ENCODE assay signal across 12 cellular contexts in the genomic region with DNA sequence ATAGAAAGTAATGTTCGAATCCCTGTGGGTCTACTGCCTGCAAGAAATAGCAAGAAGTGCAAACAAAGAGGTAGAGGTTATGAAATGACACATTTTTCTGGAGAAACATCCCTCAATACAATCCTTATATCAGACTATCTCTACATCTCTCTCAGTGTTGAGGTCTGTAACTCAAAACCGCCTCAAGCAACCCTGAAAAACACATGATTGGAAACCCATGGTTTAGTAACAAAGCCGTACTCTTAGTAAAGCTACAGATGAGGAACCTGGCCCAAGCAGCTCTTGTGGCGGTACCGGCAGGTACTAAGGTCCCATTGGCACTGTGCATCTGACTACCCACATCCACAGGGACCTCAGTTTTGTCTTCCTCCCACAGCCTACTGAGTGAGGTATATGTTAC. TPM values are rescaled to one million over a fixed set of nuclear protein-coding genes. Genes with fewer than 3 reads are reported as not detected.
A peak's percentile ranks its signal among the peaks of the same experiment; 100 is the strongest.
DNase-seq lines count a peak whose midpoint lies in the region; ATAC-seq, FAIRE-seq and TF ChIP-seq lines count a peak whose summit lies in the region.
"Had no signal": no experiment of that assay in that cellular context is flagged by ENCODE, and none has a peak within 500 bp of the region (broad histone marks: within the 10 kb centered on the region; RNA-seq: fewer than 3 reads in every experiment).

No MANE protein-coding gene starts in this region.

- no peak overlapping the region for H3K27ac ChIP-seq in gastrocnemius medialis
- H3K27ac ChIP-seq: cardiac muscle cell, PC-9 had no signal

- H3K9me3 ChIP-seq in gastrocnemius medialis: no peaks in the 10 kb centered on the region

- H3K4me3 Mint-ChIP-seq in activated T-cell treated with anti-CD3 and anti-CD28 coated beads, Interleukin-2, amount 50 U/mL, for 4 hours: peak overlapping the region; percentile 63
- H3K4me3 Mint-ChIP-seq in IgD-negative memory B cell: peak overlapping the region in 3 of 4 donors; percentile 60 to 91 (median 86)
- no peak overlapping the region for H3K4me3 Mint-ChIP-seq in activated naive CD8-positive, alpha-beta T cell treated with anti-CD3 and anti-CD28 coated beads for 36 hours
- H3K4me3 Mint-ChIP-seq in stimulated activated effector memory CD8-positive, alpha-beta T cell treated with anti-CD3 and anti-CD28 coated beads, Interleukin-12 subunit alpha, Interleukin-12 subunit beta, amount 100 ng/mL, for 72 hours: peak overlapping the region; percentile 65

- H3K9me3 Mint-ChIP-seq in activated T-cell treated with anti-CD3 and anti-CD28 coated beads, Interleukin-2, amount 50 U/mL, for 4 hours: peaks cover 4% of the 10 kb centered on the region
- peaks cover 0 to 4% (median 4%) of the 10 kb centered on the region in 3 donors for H3K9me3 Mint-ChIP-seq in IgD-negative memory B cell
- peaks cover 10% of the 10 kb centered on the region for H3K9me3 Mint-ChIP-seq in activated naive CD8-positive, alpha-beta T cell treated with anti-CD3 and anti-CD28 coated beads for 36 hours
- H3K9me3 Mint-ChIP-seq in stimulated activated effector memory CD8-positive, alpha-beta T cell treated with anti-CD3 and anti-CD28 coated beads, Interleukin-12 subunit alpha, Interleukin-12 subunit beta, amount 100 ng/mL, for 72 hours: peaks cover 3% of the 10 kb centered on the region

- peaks cover 33 to 48% of the 10 kb centered on the region in 2 donors for H3K4me1 ChIP-seq in gastrocnemius medialis

- peak; percentile 25 to 48 for ATAC-seq in activated T-cell treated with anti-CD3 and anti-CD28 coated beads, Interleukin-2, amount 50 U/mL, for 4 hours
- peak; percentile 64 for ATAC-seq in stimulated activated effector memory CD8-positive, alpha-beta T cell treated with anti-CD3 and anti-CD28 coated beads, Interleukin-12 subunit alpha, Interleukin-12 subunit beta, amount 100 ng/mL, for 72 hours
- no peak for ATAC-seq in gastrocnemius medialis

- no peak for FAIRE-seq in GM12892 (lab: Jason Lieb, UNC)

- no peaks in the 10 kb centered on the region for H3K27me3 Mint-ChIP-seq in activated T-cell treated with anti-CD3 and anti-CD28 coated beads, Interleukin-2, amount 50 U/mL, for 4 hours (ENCODE audit: low read depth)
- no peaks in the 10 kb centered on the region for H3K27me3 Mint-ChIP-seq in IgD-negative memory B cell
- H3K27me3 Mint-ChIP-seq in activated naive CD8-positive, alpha-beta T cell treated with anti-CD3 and anti-CD28 coated beads for 36 hours: no peaks in the 10 kb centered on the region

- TF ChIP-seq CTCF in gastrocnemius medialis (IDR thresholded peaks at IDR 0.05 in 4 of 5, conservative IDR thresholded peaks at IDR 0.05 in 1 of 5): no peak

- in situ Hi-C loops in gastrocnemius medialis (cut with MboI; ENCODE audit: low sequenced_read_pairs in 4 of 4): no loop called here

- H3K36me3 ChIP-seq in gastrocnemius medialis: peaks cover 0 to 23% of the 10 kb centered on the region in 2 donors

- no peak for TF ChIP-seq POLR2A in GM12892 (IDR thresholded peaks at IDR 0.05; ENCODE audit: low read depth, low read length)
- no peak for TF ChIP-seq POLR2A in gastrocnemius medialis (IDR thresholded peaks at IDR 0.05)

- peaks cover 76% of the 10 kb centered on the region for H3K4me1 Mint-ChIP-seq in activated T-cell treated with anti-CD3 and anti-CD28 coated beads, Interleukin-2, amount 50 U/mL, for 4 hours (ENCODE audit: low read depth)
- peaks cover 47 to 54% (median 54%) of the 10 kb centered on the region in 3 donors for H3K4me1 Mint-ChIP-seq in IgD-negative memory B cell
- H3K4me1 Mint-ChIP-seq in activated naive CD8-positive, alpha-beta T cell treated with anti-CD3 and anti-CD28 coated beads for 36 hours: peaks cover 77% of the 10 kb centered on the region
- peaks cover 52% of the 10 kb centered on the region for H3K4me1 Mint-ChIP-seq in stimulated activated effector memory CD8-positive, alpha-beta T cell treated with anti-CD3 and anti-CD28 coated beads, Interleukin-12 subunit alpha, Interleukin-12 subunit beta, amount 100 ng/mL, for 72 hours

- peaks cover 39% of the 10 kb centered on the region for H3K36me3 Mint-ChIP-seq in activated T-cell treated with anti-CD3 and anti-CD28 coated beads, Interleukin-2, amount 50 U/mL, for 4 hours (ENCODE audit: insufficient read depth)
- H3K36me3 Mint-ChIP-seq in IgD-negative memory B cell: peaks cover 10% of the 10 kb centered on the region
- peaks cover 74% of the 10 kb centered on the region for H3K36me3 Mint-ChIP-seq in activated naive CD8-positive, alpha-beta T cell treated with anti-CD3 and anti-CD28 coated beads for 36 hours
- peaks cover 87% of the 10 kb centered on the region for H3K36me3 Mint-ChIP-seq in stimulated activated effector memory CD8-positive, alpha-beta T cell treated with anti-CD3 and anti-CD28 coated beads, Interleukin-12 subunit alpha, Interleukin-12 subunit beta, amount 100 ng/mL, for 72 hours

- intact Hi-C loops in gastrocnemius medialis (cut with DNase I; ENCODE audit: low total_unique reads): no loop called here

- no peaks in the 10 kb centered on the region for H3K27me3 ChIP-seq in gastrocnemius medialis
- H3K27me3 ChIP-seq: cardiac muscle cell had no signal

- H3K4me3 ChIP-seq in gastrocnemius medialis: no peak overlapping the region
- H3K4me3 ChIP-seq: cardiac muscle cell, PC-9 had no signal

- H3K27ac Mint-ChIP-seq in IgD-negative memory B cell: peak overlapping the region; percentile 82 to 87 (median 87)
- H3K27ac Mint-ChIP-seq in activated naive CD8-positive, alpha-beta T cell treated with anti-CD3 and anti-CD28 coated beads for 36 hours: peak overlapping the region; percentile 86
- H3K27ac Mint-ChIP-seq in stimulated activated effector memory CD8-positive, alpha-beta T cell treated with anti-CD3 and anti-CD28 coated beads, Interleukin-12 subunit alpha, Interleukin-12 subunit beta, amount 100 ng/mL, for 72 hours: peak overlapping the region; percentile 91

- DNase-seq in activated T-cell treated with anti-CD3 and anti-CD28 coated beads, Interleukin-2, amount 50 U/mL, for 4 hours: no peak
- no peak for DNase-seq in activated T-cell treated with anti-CD3 and anti-CD28 coated beads for 4 hours
- DNase-seq in activated naive CD8-positive, alpha-beta T cell treated with anti-CD3 and anti-CD28 coated beads for 36 hours: no peak
- DNase-seq in stimulated activated effector memory CD8-positive, alpha-beta T cell treated with anti-CD3 and anti-CD28 coated beads, Interleukin-12 subunit alpha, Interleukin-12 subunit beta, amount 100 ng/mL, for 72 hours (ENCODE audit: low spot score in 2 of 2): peak in 1 of 2 donors; percentile 64
- DNase-seq in GM12892 (ENCODE audit: insufficient read length): no peak
- DNase-seq in gastrocnemius medialis: no peak
- DNase-seq in HPDE6-E6E7 (ENCODE audit: extremely low spot score): no peak
- DNase-seq: DMS79 treated with DMSO at 0.1 percent for 48 hours, nucleus accumbens, PC-9 had no signal

RNA-seq across cellular contexts. Expression of a gene that starts 53.9 kb away (rescaled TPM):
- total RNA-seq in activated T-cell treated with anti-CD3 and anti-CD28 coated beads, Interleukin-2, amount 50 U/mL, for 4 hours: 10 to 100 TPM; 29.3 to 37.4 (median 32.8) TPM
- 105 TPM for polyA plus RNA-seq in IgD-negative memory B cell
- 10 to 100 TPM; 49.1 to 61.4 TPM for total RNA-seq in activated naive CD8-positive, alpha-beta T cell treated with anti-CD3 and anti-CD28 coated beads for 36 hours
- 68.6 TPM for polyA plus RNA-seq in GM12892 (2012; ENCODE audit: missing spikeins)
- 10 to 100 TPM; 20.9 to 37.1 (median 32.8) TPM for total RNA-seq in gastrocnemius medialis

Comparison
In these comparisons a context has a peak if more than half of its experiments do, and no peak if none do; other contexts are left out.
1. ATAC-seq: peak in activated T-cell treated with anti-CD3 and anti-CD28 coated beads, Interleukin-2, amount 50 U/mL, for 4 hours (2 of 2) and stimulated activated effector memory CD8-positive, alpha-beta T cell treated with anti-CD3 and anti-CD28 coated beads, Interleukin-12 subunit alpha, Interleukin-12 subunit beta, amount 100 ng/mL, for 72 hours (single experiment); none in gastrocnemius medialis (0 of 2).
2. Peak in every context shown above with its lines, with median percentiles within 50 percentile points of each other: H3K27ac Mint-ChIP-seq.